1 cellular context compared by ENCODE assay signal in genomic region chr9:130271473-130271872, GRCh38.
TF ChIP-seq lines count a peak whose summit lies in the region.

No MANE protein-coding gene starts in this region.

TF ChIP-seq in HepG2, 621 proteins besides CTCF, POLR2A, EP300 and RAD21:
- TF ChIP-seq ZKSCAN8 (CRISPR knock-in tag; IDR thresholded peaks at IDR 0.05; ENCODE audit: borderline replicate concordance) (no peak), ZNF136 (CRISPR knock-in tag; IDR thresholded peaks at IDR 0.05; ENCODE audit: low read depth) (no peak), MTF1 (CRISPR knock-in tag; IDR thresholded peaks at IDR 0.05) (no peak), TOPORS (CRISPR knock-in tag; IDR thresholded peaks at IDR 0.05) (no peak), ZNF225 (CRISPR knock-in tag; IDR thresholded peaks at IDR 0.05) (no peak), SPEN (CRISPR knock-in tag; IDR thresholded peaks at IDR 0.05; ENCODE audit: low read depth) (no peak), CHD2 (IDR thresholded peaks at IDR 0.05; ENCODE audit: low read depth, low read length) (no peak), ZMAT3 (CRISPR knock-in tag; conservative IDR thresholded peaks at IDR 0.05) (no peak), MAFK (conservative IDR thresholded peaks at IDR 0.05 in 1 of 2, IDR thresholded peaks at IDR 0.05 in 1 of 2; ENCODE audit: low read length in 2 of 2) (no peak), GATAD1 (CRISPR knock-in tag; IDR thresholded peaks at IDR 0.05) (no peak), BATF2 (CRISPR knock-in tag; IDR thresholded peaks at IDR 0.05) (no peak), ATF7-NPFF (CRISPR knock-in tag; IDR thresholded peaks at IDR 0.05; ENCODE audit: low read depth) (no peak)
- TF ChIP-seq, protein P1, sequence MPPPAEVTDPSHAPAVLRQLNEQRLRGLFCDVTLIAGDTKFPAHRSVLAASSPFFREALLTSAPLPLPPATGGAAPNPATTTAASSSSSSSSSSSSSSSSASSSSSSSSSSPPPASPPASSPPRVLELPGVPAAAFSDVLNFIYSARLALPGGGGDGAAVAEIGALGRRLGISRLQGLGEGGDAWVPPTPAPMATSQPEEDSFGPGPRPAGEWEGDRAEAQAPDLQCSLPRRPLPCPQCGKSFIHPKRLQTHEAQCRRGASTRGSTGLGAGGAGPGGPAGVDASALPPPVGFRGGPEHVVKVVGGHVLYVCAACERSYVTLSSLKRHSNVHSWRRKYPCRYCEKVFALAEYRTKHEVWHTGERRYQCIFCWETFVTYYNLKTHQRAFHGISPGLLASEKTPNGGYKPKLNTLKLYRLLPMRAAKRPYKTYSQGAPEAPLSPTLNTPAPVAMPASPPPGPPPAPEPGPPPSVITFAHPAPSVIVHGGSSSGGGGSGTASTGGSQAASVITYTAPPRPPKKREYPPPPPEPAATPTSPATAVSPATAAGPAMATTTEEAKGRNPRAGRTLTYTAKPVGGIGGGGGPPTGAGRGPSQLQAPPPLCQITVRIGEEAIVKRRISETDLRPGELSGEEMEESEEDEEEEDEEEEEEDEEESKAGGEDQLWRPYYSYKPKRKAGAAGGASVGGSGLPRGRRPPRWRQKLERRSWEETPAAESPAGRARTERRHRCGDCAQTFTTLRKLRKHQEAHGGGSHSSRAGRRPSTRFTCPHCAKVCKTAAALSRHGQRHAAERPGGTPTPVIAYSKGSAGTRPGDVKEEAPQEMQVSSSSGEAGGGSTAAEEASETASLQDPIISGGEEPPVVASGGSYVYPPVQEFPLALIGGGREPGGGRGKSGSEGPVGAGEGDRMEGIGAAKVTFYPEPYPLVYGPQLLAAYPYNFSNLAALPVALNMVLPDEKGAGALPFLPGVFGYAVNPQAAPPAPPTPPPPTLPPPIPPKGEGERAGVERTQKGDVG (CRISPR knock-in tag; IDR thresholded peaks at IDR 0.05; ENCODE audit: borderline replicate concordance): no peak
- TF ChIP-seq, protein P2, sequence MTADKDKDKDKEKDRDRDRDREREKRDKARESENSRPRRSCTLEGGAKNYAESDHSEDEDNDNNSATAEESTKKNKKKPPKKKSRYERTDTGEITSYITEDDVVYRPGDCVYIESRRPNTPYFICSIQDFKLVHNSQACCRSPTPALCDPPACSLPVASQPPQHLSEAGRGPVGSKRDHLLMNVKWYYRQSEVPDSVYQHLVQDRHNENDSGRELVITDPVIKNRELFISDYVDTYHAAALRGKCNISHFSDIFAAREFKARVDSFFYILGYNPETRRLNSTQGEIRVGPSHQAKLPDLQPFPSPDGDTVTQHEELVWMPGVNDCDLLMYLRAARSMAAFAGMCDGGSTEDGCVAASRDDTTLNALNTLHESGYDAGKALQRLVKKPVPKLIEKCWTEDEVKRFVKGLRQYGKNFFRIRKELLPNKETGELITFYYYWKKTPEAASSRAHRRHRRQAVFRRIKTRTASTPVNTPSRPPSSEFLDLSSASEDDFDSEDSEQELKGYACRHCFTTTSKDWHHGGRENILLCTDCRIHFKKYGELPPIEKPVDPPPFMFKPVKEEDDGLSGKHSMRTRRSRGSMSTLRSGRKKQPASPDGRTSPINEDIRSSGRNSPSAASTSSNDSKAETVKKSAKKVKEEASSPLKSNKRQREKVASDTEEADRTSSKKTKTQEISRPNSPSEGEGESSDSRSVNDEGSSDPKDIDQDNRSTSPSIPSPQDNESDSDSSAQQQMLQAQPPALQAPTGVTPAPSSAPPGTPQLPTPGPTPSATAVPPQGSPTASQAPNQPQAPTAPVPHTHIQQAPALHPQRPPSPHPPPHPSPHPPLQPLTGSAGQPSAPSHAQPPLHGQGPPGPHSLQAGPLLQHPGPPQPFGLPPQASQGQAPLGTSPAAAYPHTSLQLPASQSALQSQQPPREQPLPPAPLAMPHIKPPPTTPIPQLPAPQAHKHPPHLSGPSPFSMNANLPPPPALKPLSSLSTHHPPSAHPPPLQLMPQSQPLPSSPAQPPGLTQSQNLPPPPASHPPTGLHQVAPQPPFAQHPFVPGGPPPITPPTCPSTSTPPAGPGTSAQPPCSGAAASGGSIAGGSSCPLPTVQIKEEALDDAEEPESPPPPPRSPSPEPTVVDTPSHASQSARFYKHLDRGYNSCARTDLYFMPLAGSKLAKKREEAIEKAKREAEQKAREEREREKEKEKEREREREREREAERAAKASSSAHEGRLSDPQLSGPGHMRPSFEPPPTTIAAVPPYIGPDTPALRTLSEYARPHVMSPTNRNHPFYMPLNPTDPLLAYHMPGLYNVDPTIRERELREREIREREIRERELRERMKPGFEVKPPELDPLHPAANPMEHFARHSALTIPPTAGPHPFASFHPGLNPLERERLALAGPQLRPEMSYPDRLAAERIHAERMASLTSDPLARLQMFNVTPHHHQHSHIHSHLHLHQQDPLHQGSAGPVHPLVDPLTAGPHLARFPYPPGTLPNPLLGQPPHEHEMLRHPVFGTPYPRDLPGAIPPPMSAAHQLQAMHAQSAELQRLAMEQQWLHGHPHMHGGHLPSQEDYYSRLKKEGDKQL (CRISPR knock-in tag; IDR thresholded peaks at IDR 0.05; ENCODE audit: low read depth): no peak
- TF ChIP-seq, protein P3, sequence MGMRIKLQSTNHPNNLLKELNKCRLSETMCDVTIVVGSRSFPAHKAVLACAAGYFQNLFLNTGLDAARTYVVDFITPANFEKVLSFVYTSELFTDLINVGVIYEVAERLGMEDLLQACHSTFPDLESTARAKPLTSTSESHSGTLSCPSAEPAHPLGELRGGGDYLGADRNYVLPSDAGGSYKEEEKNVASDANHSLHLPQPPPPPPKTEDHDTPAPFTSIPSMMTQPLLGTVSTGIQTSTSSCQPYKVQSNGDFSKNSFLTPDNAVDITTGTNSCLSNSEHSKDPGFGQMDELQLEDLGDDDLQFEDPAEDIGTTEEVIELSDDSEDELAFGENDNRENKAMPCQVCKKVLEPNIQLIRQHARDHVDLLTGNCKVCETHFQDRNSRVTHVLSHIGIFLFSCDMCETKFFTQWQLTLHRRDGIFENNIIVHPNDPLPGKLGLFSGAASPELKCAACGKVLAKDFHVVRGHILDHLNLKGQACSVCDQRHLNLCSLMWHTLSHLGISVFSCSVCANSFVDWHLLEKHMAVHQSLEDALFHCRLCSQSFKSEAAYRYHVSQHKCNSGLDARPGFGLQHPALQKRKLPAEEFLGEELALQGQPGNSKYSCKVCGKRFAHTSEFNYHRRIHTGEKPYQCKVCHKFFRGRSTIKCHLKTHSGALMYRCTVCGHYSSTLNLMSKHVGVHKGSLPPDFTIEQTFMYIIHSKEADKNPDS (CRISPR knock-in tag; IDR thresholded peaks at IDR 0.05): no peak
- TF ChIP-seq, protein P4, sequence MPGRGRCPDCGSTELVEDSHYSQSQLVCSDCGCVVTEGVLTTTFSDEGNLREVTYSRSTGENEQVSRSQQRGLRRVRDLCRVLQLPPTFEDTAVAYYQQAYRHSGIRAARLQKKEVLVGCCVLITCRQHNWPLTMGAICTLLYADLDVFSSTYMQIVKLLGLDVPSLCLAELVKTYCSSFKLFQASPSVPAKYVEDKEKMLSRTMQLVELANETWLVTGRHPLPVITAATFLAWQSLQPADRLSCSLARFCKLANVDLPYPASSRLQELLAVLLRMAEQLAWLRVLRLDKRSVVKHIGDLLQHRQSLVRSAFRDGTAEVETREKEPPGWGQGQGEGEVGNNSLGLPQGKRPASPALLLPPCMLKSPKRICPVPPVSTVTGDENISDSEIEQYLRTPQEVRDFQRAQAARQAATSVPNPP (CRISPR knock-in tag; IDR thresholded peaks at IDR 0.05): no peak
